In the genomic region with DNA sequence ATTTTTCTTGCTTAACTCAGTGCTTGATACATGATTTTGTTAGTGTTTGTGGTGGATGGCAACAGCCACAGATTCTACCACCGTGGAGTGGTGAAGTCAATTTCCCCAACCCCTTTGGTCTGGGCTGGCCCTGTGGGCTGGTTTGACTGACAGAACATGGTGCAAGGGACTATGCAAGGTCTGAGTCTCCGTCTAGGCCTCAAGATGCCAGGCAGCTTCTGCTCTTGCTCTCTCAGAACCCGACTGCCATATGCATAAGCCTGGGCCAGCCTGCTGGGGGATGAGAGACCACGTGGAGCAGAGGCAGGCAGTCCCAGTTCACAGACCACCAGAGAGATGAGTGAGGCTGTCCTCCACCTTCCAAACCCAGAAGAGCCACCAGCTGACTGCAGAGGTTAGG, we compare ENCODE assay signal across 1 cellular context.
TF ChIP-seq lines count a peak whose summit lies in the region.

No MANE protein-coding gene starts in this region.

TF ChIP-seq in HepG2, 621 proteins besides CTCF, POLR2A, EP300 and RAD21:
- TF ChIP-seq, protein P1, sequence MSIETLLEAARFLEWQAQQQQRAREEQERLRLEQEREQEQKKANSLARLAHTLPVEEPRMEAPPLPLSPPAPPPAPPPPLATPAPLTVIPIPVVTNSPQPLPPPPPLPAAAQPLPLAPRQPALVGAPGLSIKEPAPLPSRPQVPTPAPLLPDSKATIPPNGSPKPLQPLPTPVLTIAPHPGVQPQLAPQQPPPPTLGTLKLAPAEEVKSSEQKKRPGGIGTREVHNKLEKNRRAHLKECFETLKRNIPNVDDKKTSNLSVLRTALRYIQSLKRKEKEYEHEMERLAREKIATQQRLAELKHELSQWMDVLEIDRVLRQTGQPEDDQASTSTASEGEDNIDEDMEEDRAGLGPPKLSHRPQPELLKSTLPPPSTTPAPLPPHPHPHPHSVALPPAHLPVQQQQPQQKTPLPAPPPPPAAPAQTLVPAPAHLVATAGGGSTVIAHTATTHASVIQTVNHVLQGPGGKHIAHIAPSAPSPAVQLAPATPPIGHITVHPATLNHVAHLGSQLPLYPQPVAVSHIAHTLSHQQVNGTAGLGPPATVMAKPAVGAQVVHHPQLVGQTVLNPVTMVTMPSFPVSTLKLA (IDR thresholded peaks at IDR 0.05) = 0 out of 2 replicates have a peak, but pooled peaks have one; percentile 15
- TF ChIP-seq, protein P2, sequence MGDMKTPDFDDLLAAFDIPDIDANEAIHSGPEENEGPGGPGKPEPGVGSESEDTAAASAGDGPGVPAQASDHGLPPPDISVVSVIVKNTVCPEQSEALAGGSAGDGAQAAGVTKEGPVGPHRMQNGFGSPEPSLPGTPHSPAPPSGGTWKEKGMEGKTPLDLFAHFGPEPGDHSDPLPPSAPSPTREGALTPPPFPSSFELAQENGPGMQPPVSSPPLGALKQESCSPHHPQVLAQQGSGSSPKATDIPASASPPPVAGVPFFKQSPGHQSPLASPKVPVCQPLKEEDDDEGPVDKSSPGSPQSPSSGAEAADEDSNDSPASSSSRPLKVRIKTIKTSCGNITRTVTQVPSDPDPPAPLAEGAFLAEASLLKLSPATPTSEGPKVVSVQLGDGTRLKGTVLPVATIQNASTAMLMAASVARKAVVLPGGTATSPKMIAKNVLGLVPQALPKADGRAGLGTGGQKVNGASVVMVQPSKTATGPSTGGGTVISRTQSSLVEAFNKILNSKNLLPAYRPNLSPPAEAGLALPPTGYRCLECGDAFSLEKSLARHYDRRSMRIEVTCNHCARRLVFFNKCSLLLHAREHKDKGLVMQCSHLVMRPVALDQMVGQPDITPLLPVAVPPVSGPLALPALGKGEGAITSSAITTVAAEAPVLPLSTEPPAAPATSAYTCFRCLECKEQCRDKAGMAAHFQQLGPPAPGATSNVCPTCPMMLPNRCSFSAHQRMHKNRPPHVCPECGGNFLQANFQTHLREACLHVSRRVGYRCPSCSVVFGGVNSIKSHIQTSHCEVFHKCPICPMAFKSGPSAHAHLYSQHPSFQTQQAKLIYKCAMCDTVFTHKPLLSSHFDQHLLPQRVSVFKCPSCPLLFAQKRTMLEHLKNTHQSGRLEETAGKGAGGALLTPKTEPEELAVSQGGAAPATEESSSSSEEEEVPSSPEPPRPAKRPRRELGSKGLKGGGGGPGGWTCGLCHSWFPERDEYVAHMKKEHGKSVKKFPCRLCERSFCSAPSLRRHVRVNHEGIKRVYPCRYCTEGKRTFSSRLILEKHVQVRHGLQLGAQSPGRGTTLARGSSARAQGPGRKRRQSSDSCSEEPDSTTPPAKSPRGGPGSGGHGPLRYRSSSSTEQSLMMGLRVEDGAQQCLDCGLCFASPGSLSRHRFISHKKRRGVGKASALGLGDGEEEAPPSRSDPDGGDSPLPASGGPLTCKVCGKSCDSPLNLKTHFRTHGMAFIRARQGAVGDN (CRISPR knock-in tag; IDR thresholded peaks at IDR 0.05) = no peak
